22 cellular contexts compared by ENCODE assay signal in genomic region chr3:171615281-171615680, GRCh38.
"Had no signal": no experiment of that assay in that cellular context is flagged by ENCODE, and none has a peak within 500 bp of the region (broad histone marks: within the 10 kb centered on the region; RNA-seq: fewer than 3 reads in every experiment).

No MANE protein-coding gene starts in this region.

- H3K9me3 ChIP-seq: adrenal gland, esophagus muscularis mucosa, left lung, lower lobe of right lung, mucosa of descending colon, right atrium auricular region, spleen, suprapubic skin, tibial artery, upper lobe of right lung had no signal

- H3K36me3 Mint-ChIP-seq: activated CD8-positive, alpha-beta memory T cell treated with anti-CD3 and anti-CD28 coated beads, Interleukin-2, amount 10 ng/mL, durations not matched to agents 7 days and 5 days; activated naive CD4-positive, alpha-beta T cell treated with anti-CD3 and anti-CD28 coated beads, Interleukin-2, amount 50 U/mL, for 72 hours had no signal

- DNase-seq: activated CD4-positive, CD25-positive, alpha-beta regulatory T cell; activated CD8-positive, alpha-beta memory T cell treated with anti-CD3 and anti-CD28 coated beads, Interleukin-2, amount 10 ng/mL, durations not matched to agents 7 days and 5 days; activated CD8-positive, alpha-beta T cell treated with anti-CD3 and anti-CD28 coated beads, Interleukin-2, amount 10 ng/mL, durations not matched to agents 7 days and 5 days; activated naive CD4-positive, alpha-beta T cell; adrenal gland; central memory CD4-positive, alpha-beta T cell; lower lobe of right lung; mucosa of descending colon; stimulated activated naive CD4-positive, alpha-beta T cell; tibial artery; upper lobe of right lung had no signal

- H3K4me1 ChIP-seq: adrenal gland, esophagus muscularis mucosa, foreskin keratinocyte, left lung, lower lobe of right lung, right atrium auricular region, suprapubic skin, upper lobe of right lung had no signal

- H3K4me3 ChIP-seq: adrenal gland, esophagus muscularis mucosa, heart left ventricle, left lung, lower lobe of right lung, mucosa of descending colon, right atrium auricular region, spleen, suprapubic skin, tibial artery, upper lobe of right lung had no signal

- ATAC-seq: activated CD4-positive, alpha-beta T cell treated with anti-CD3 and anti-CD28 coated beads for 36 hours; activated CD8-positive, alpha-beta memory T cell treated with anti-CD3 and anti-CD28 coated beads, Interleukin-2, amount 10 ng/mL, durations not matched to agents 7 days and 5 days; activated CD8-positive, alpha-beta T cell treated with anti-CD3 and anti-CD28 coated beads, Interleukin-2, amount 10 ng/mL, durations not matched to agents 7 days and 5 days; activated naive CD4-positive, alpha-beta T cell treated with anti-CD3 and anti-CD28 coated beads, Interleukin-2, amount 50 U/mL, for 72 hours; mucosa of descending colon; upper lobe of right lung had no signal

- H3K27me3 ChIP-seq: adrenal gland, esophagus muscularis mucosa, foreskin keratinocyte, heart left ventricle, left lung, right atrium auricular region, spleen, suprapubic skin, tibial artery, upper lobe of right lung had no signal

- H3K4me1 Mint-ChIP-seq: activated CD4-positive, alpha-beta T cell treated with anti-CD3 and anti-CD28 coated beads for 36 hours; activated CD8-positive, alpha-beta memory T cell treated with anti-CD3 and anti-CD28 coated beads, Interleukin-2, amount 10 ng/mL, durations not matched to agents 7 days and 5 days had no signal

- H3K4me3 Mint-ChIP-seq: activated CD4-positive, alpha-beta T cell treated with anti-CD3 and anti-CD28 coated beads for 36 hours; activated CD8-positive, alpha-beta memory T cell treated with anti-CD3 and anti-CD28 coated beads, Interleukin-2, amount 10 ng/mL, durations not matched to agents 7 days and 5 days; activated CD8-positive, alpha-beta T cell treated with anti-CD3 and anti-CD28 coated beads, Interleukin-2, amount 10 ng/mL, durations not matched to agents 7 days and 5 days; endodermal cell; nephron progenitor cell had no signal

- H3K9me3 Mint-ChIP-seq: activated naive CD4-positive, alpha-beta T cell treated with anti-CD3 and anti-CD28 coated beads, Interleukin-2, amount 50 U/mL, for 72 hours had no signal

- H3K27ac Mint-ChIP-seq: activated CD4-positive, alpha-beta T cell treated with anti-CD3 and anti-CD28 coated beads for 36 hours; activated CD8-positive, alpha-beta memory T cell treated with anti-CD3 and anti-CD28 coated beads, Interleukin-2, amount 10 ng/mL, durations not matched to agents 7 days and 5 days; activated CD8-positive, alpha-beta T cell treated with anti-CD3 and anti-CD28 coated beads, Interleukin-2, amount 10 ng/mL, durations not matched to agents 7 days and 5 days; activated naive CD4-positive, alpha-beta T cell treated with anti-CD3 and anti-CD28 coated beads, Interleukin-2, amount 50 U/mL, for 72 hours; endodermal cell; nephron progenitor cell had no signal

- H3K27ac ChIP-seq: adrenal gland, esophagus muscularis mucosa, foreskin keratinocyte, heart left ventricle, left lung, lower lobe of right lung, suprapubic skin, tibial artery, upper lobe of right lung had no signal
